Comparison of ENCODE assay signal across 24 cellular contexts in genomic region chr7:12235970-12236369, GRCh38. TPM values are rescaled to one million over a fixed set of nuclear protein-coding genes. Genes with fewer than 3 reads are reported as not detected.
DNase-seq lines count a peak whose midpoint lies in the region; ATAC-seq, FAIRE-seq and TF ChIP-seq lines count a peak whose summit lies in the region.
"Had no signal": no experiment of that assay in that cellular context is flagged by ENCODE, and none has a peak within 500 bp of the region (broad histone marks: within the 10 kb centered on the region; RNA-seq: fewer than 3 reads in every experiment).

No MANE protein-coding gene starts in this region.

- ATAC-seq in pancreas (no peak), HG03378 (IDR thresholded peaks at IDR 0.05; ENCODE audit: unreplicated experiment) (no peak)
- ATAC-seq: GM12878, GM23338 had no signal

- H3K4me1 ChIP-seq in pancreas (no peaks in the 10 kb centered on the region), A673 (ENCODE audit: insufficient read depth, low read length, poor library complexity, severe bottlenecking) (no peaks in the 10 kb centered on the region)
- H3K4me1 ChIP-seq: BE2C, HAP-1 had no signal

- TF ChIP-seq CTCF in pancreas (IDR thresholded peaks at IDR 0.05) (no peak), A673 (conservative IDR thresholded peaks at IDR 0.05; ENCODE audit: low read depth, low read length) (no peak)

- DNase-seq in H54 (ENCODE audit: insufficient read length, low spot score) = no peak
- DNase-seq in pancreas = no peak
- no peak for DNase-seq in NOMO-1 (lab: John Stamatoyannopoulos, UW; ENCODE audit: unreplicated experiment in 2 of 2)
- no peak for DNase-seq in A673 (ENCODE audit: low spot score)
- DNase-seq: 8988T; ACHN; AML-193; BE2C; CD4-positive, alpha-beta T cell; CD8-positive, alpha-beta memory T cell; DMS 273 treated with DMSO at 0.1 percent for 48 hours; DMS79; EL; GDM1; HFFc6 had no signal

- POLR2A ChIA-PET in A673 (lab: Charles Lee; ENCODE audit: low non-redundant PET) = no interaction called here

- H3K27me3 ChIP-seq in pancreas = no peaks in the 10 kb centered on the region
- H3K27me3 ChIP-seq in A673 (replicated peaks; ENCODE audit: insufficient read depth, low read depth, low read length, poor library complexity) = no peaks in the 10 kb centered on the region
- H3K27me3 ChIP-seq: BE2C; BLaER1 treated with 17β-estradiol and CSF1 and Interleukin-3, amounts not matched to agents 10 nM and 100 nM had no signal

- CTCF ChIA-PET in A673 (lab: Charles Lee) = no interaction called here

- no TSS peak for BruUV-seq in A673 (replicated peaks; lab: Mats Ljungman, UMichigan)

- WGBS in pancreas, 2 donors = 98 to 100% methylated on average over 1 of the region's 1 CpG

- H3K27ac ChIP-seq in pancreas (no peak overlapping the region), A673 (ENCODE audit: low read depth, low read length, poor library complexity, severe bottlenecking) (no peak overlapping the region)
- H3K27ac ChIP-seq: BLaER1 treated with 17β-estradiol and CSF1 and Interleukin-3, amounts not matched to agents 10 nM and 100 nM had no signal

- no peak overlapping the region for H3K4me3 ChIP-seq in pancreas
- no peak overlapping the region for H3K4me3 ChIP-seq in A673 (ENCODE audit: low read depth, low read length, poor library complexity, severe bottlenecking)
- H3K4me3 ChIP-seq: BLaER1 treated with 17β-estradiol and CSF1 and Interleukin-3, amounts not matched to agents 10 nM and 100 nM; GM12878; GM23338; HAP-1 had no signal

- H3K36me3 ChIP-seq in pancreas (peaks cover 0 to 8% (median 4%) of the 10 kb centered on the region in 3 donors), A673 (ENCODE audit: insufficient read depth, low read length, poor library complexity, severe bottlenecking) (peaks cover 11% of the 10 kb centered on the region)
- H3K36me3 ChIP-seq: BE2C had no signal

- H3K9me3 ChIP-seq in pancreas (no peaks in the 10 kb centered on the region), A673 (ENCODE audit: low read depth, low read length, poor library complexity, severe bottlenecking) (no peaks in the 10 kb centered on the region)
- H3K9me3 ChIP-seq: BE2C, HAP-1 had no signal

- TF ChIP-seq POLR2A in H54 (IDR thresholded peaks at IDR 0.05; ENCODE audit: low read depth, low read length) = no peak

- peak; percentile 55 for FAIRE-seq in A204.1 (lab: Jason Lieb, UNC)
- FAIRE-seq in H54 (lab: Jason Lieb, UNC) = peak; percentile 38
- peak; percentile 55 for FAIRE-seq in endometrium (lab: Jason Lieb, UNC)
- FAIRE-seq in pancreas (lab: Jason Lieb, UNC) = peak; percentile 79
- FAIRE-seq: D721Med, GM12878, GM19239 had no signal

- intact Hi-C loops in pancreas (cut with DNase I) = no loop called here
- intact Hi-C loops in A673 (cut with micrococcal nuclease; ENCODE audit: unreplicated experiment) = no loop called here

RNA-seq across cellular contexts. Expression of gene TMEM106B, which starts 24.9 kb away (rescaled TPM):
- 10 to 100 TPM; 12.8 to 29.6 (median 19.8) TPM for total RNA-seq in pancreas
- 10 to 100 TPM in 1 of 2 donors, 1 to 10 TPM in 1; 4.4 to 10.8 TPM for polyA plus RNA-seq in pancreas
- total RNA-seq in A673 (2021) = 34.5 and 37.1 TPM in 2 replicates
